ENCODE assay signal across 8 cellular contexts in the genomic region with DNA sequence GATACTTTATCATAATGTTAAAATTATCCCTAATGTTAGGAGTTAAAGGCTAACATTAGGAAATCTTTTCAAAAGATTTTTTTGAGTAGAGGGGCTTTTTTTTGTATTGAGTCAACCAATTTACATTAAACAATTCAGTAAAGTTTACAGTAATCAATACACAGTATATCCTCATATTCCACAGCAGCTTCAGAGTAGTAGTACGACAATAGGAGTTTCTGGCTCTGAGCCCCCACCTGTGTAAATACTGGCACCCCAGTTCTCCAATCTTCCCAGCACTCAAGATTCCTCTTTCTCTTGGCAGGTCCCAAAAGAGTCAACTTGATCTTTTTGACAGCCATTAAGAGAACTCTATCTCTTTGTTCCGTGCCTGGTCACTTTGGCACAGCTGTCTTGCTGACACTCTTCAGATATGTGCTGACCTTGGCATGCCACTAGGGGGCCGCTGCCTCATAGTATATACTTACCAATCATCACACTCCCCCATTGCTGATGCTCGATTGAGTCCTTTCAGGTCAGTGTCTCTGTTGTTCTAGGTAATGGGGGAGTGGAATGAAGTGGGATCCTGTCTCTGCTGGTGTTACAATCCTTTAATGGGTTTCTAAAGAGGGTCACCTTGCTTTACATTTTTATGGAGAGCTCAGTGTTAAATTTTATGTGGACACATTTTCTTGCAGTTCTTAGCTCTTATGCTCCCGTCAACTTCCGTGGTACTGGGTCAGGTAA. TPM values are rescaled to one million over a fixed set of nuclear protein-coding genes. Genes with fewer than 3 reads are reported as not detected.
DNase-seq lines count a peak whose midpoint lies in the region; ATAC-seq and TF ChIP-seq lines count a peak whose summit lies in the region.

No MANE protein-coding gene starts in this region.

- H4K20me1 ChIP-seq in HCT116 (ENCODE audit: insufficient read depth): no peaks in the 10 kb centered on the region
- no peaks in the 10 kb centered on the region for H4K20me1 ChIP-seq in MM.1S (ENCODE audit: insufficient read depth, low read length)

- TF ChIP-seq RAD21 in HCT116 (IDR thresholded peaks at IDR 0.05; ENCODE audit: low read depth): peak; percentile 75

- H2AFZ ChIP-seq in HCT116 (ENCODE audit: low read depth, low read length, poor library complexity, severe bottlenecking) (peak overlapping the region; percentile 39), MM.1S (ENCODE audit: low read length) (peak overlapping the region; percentile 20; the same call in 1 of the 2 replicates)

- H3K9me3 ChIP-seq in HCT116 (ENCODE audit: control insufficient read depth in 1 of 2, insufficient read depth in 1 of 2, low read depth in 1 of 2, low read length in 2 of 2): no peaks in the 10 kb centered on the region
- H3K9me3 ChIP-seq in MM.1S (replicated peaks; ENCODE audit: insufficient read depth, low read length): no peaks in the 10 kb centered on the region
- no peaks in the 10 kb centered on the region for H3K9me3 ChIP-seq in left ventricle myocardium inferior (replicated peaks)

- RAD21 ChIA-PET in HCT116 (lab: Charles Lee; ENCODE audit: low non-redundant PET in 1 of 2, low total read pairs in 2 of 2, uncharacterized antibody in 2 of 2, unreplicated experiment in 2 of 2): interaction anchor here (1.0 to 1.5 kb wide), 3 partner anchors 107 to 108 kb away, joined by 3 to 10 read pairs (median 8); no protein-coding TSS in a partner anchor

- no peak for TF ChIP-seq POLR2A in HCT116 (IDR thresholded peaks at IDR 0.05; ENCODE audit: borderline replicate concordance, extremely low read depth, insufficient read depth, insufficient read length)

- H3K4me2 ChIP-seq in HCT116 (ENCODE audit: low read length) (peak overlapping the region; percentile 34; the same call in 1 of the 2 replicates), MM.1S (ENCODE audit: low read depth, low read length) (no peak overlapping the region)

- intact Hi-C loops in HCT116 (cut with micrococcal nuclease) (loop anchor here (2.0 kb wide), 1 partner anchor 108 kb away; no protein-coding TSS in a partner anchor), left ventricle myocardium inferior (cut with micrococcal nuclease) (loop anchor here (5.0 kb wide), 1 partner anchor 107 kb away; no protein-coding TSS in a partner anchor)

- POLR2A ChIA-PET in HCT116 (lab: Charles Lee): interaction anchor here (0.8 kb wide), 1 partner anchor 12 kb away, joined by 3 read pairs; no protein-coding TSS in a partner anchor

- H3K4me3 ChIP-seq in GM12865 (ENCODE audit: low read depth, low read length) (no peak overlapping the region), HCT116 (replicated peaks in 1 of 2; ENCODE audit: low read depth in 1 of 2, low read length in 2 of 2) (no peak overlapping the region), MM.1S (ENCODE audit: low read length) (no peak overlapping the region), left ventricle myocardium inferior (no peak overlapping the region), retinal pigment epithelial cell (ENCODE audit: low read length) (no peak overlapping the region)

- H3K4me1 ChIP-seq in HCT116 (ENCODE audit: control insufficient read depth in 1 of 2, insufficient read depth in 2 of 2, low read length in 2 of 2): peaks cover 0 to 11% of the 10 kb centered on the region in 2 experiments; a peak in 1 of 4 replicates
- peaks cover 3% of the 10 kb centered on the region for H3K4me1 ChIP-seq in MM.1S (ENCODE audit: low read length)
- H3K4me1 ChIP-seq in left ventricle myocardium inferior: peaks cover 23% of the 10 kb centered on the region

- TF ChIP-seq CTCF in GM12865 (IDR thresholded peaks at IDR 0.05; ENCODE audit: insufficient read depth, low read depth, low read length, missing control alignments) (peak; percentile 92), HCT116 (IDR thresholded peaks at IDR 0.05 in 2 of 3, conservative IDR thresholded peaks at IDR 0.05 in 1 of 3; ENCODE audit: borderline replicate concordance in 1 of 3, insufficient read depth in 1 of 3, low read depth in 2 of 3, low read length in 2 of 3) (peak; percentile 61 to 92 (median 90)), MM.1S (IDR thresholded peaks at IDR 0.05; ENCODE audit: low read length) (peak; percentile 93), left ventricle myocardium inferior (IDR thresholded peaks at IDR 0.05; ENCODE audit: borderline replicate concordance) (peak; percentile 92), retinal pigment epithelial cell (conservative IDR thresholded peaks at IDR 0.05; ENCODE audit: low read depth, low read length) (peak; percentile 95)

- no peaks in the 10 kb centered on the region for H3K79me2 ChIP-seq in HCT116 (ENCODE audit: insufficient read depth, low read length)
- no peaks in the 10 kb centered on the region for H3K79me2 ChIP-seq in MM.1S (ENCODE audit: low read length)

- DNase-seq in GM12865 (ENCODE audit: low read depth) (peak; percentile 81), HCT116 (ENCODE audit: low read depth, low spot score) (peak; percentile 49), MM.1S (peak; percentile 79), SKM-1 treated with dmso at 0.1 percent for 144 hours (lab: John Stamatoyannopoulos, UW; ENCODE audit: unreplicated experiment) (peak; percentile 53), left ventricle myocardium inferior (peak; percentile 78), retinal pigment epithelial cell (ENCODE audit: low read depth) (no peak), T1000 (lab: John Stamatoyannopoulos, UW) (no peak)
- peak; percentile 35 for DNase-seq in activated naive CD8-positive, alpha-beta T cell treated with anti-CD3 and anti-CD28 coated beads, Interleukin-2, amount 50 U/mL, for 16 hours (ENCODE audit: low read depth, low spot score)

- H3K27me3 ChIP-seq in HCT116 (ENCODE audit: insufficient read depth, low read length) (no peaks in the 10 kb centered on the region), MM.1S (replicated peaks; ENCODE audit: insufficient read depth, low read length) (no peaks in the 10 kb centered on the region), left ventricle myocardium inferior (ENCODE audit: low read depth) (no peaks in the 10 kb centered on the region)

- BruUV-seq in HCT116 (replicated peaks; lab: Mats Ljungman, UMichigan): no TSS peak

- no peaks in the 10 kb centered on the region for H3F3A ChIP-seq in MM.1S (ENCODE audit: insufficient read depth, low read length)

- peak; percentile 100 for ATAC-seq in HCT116

- H3K27ac ChIP-seq in HCT116 (ENCODE audit: low read depth, low read length): no peak overlapping the region
- H3K27ac ChIP-seq in MM.1S (ENCODE audit: low read length): no peak overlapping the region
- no peak overlapping the region for H3K27ac ChIP-seq in left ventricle myocardium inferior (replicated peaks)

- CTCF ChIA-PET in HCT116 (lab: Charles Lee): interaction anchor here (0.7 to 2.2 kb wide), 13 partner anchors 9 to 108 kb away, joined by 3 to 38 read pairs (median 4); a partner anchor contains a TSS

- H3K9me2 ChIP-seq in HCT116 (ENCODE audit: insufficient read depth) (no peaks in the 10 kb centered on the region), MM.1S (replicated peaks; ENCODE audit: insufficient read depth, low read length) (no peaks in the 10 kb centered on the region)

- H3K36me3 ChIP-seq in HCT116 (ENCODE audit: control insufficient read depth in 1 of 2, insufficient read depth in 2 of 2, low read length in 2 of 2) (no peaks in the 10 kb centered on the region), MM.1S (replicated peaks; ENCODE audit: insufficient read depth, low read length) (no peaks in the 10 kb centered on the region), left ventricle myocardium inferior (no peaks in the 10 kb centered on the region)

- H3K9ac ChIP-seq in HCT116 (ENCODE audit: low read length) (no peak overlapping the region), MM.1S (ENCODE audit: low read length) (no peak overlapping the region)

TF ChIP-seq in HCT116, 20 proteins besides CTCF, POLR2A, EP300 and RAD21:
- TF ChIP-seq SRF (IDR thresholded peaks at IDR 0.05; ENCODE audit: low read depth): no peak
- TF ChIP-seq SIN3A (IDR thresholded peaks at IDR 0.05; ENCODE audit: low read depth): no peak
- no peak for TF ChIP-seq CEBPB (IDR thresholded peaks at IDR 0.05; ENCODE audit: low read depth)
- no peak for TF ChIP-seq ZNF274 (IDR thresholded peaks at IDR 0.05; ENCODE audit: low read depth, low read length)
- 0 out of 2 replicates have a peak, but pooled peaks have one; percentile 45 for TF ChIP-seq CBX3 (IDR thresholded peaks at IDR 0.05; ENCODE audit: low read depth)
- TF ChIP-seq JUND (IDR thresholded peaks at IDR 0.05): no peak
TF ChIP-seq in HCT116: peak in this region for 1.

RNA-seq across cellular contexts. Expression of a gene that starts 19.5 kb away (rescaled TPM):
- total RNA-seq in HCT116 (2021; ENCODE audit: unreplicated experiment) (208 TPM), left ventricle myocardium inferior (344 TPM)
- polyA plus RNA-seq in HCT116 (2012): 200 and 234 TPM in 2 replicates

Comparison
In these comparisons a context has a peak if more than half of its experiments do, and no peak if none do; other contexts are left out.
1. DNase-seq: peak in GM12865 (single experiment), HCT116 (single experiment), MM.1S (single experiment), SKM-1 treated with dmso at 0.1 percent for 144 hours (single experiment), activated naive CD8-positive, alpha-beta T cell treated with anti-CD3 and anti-CD28 coated beads, Interleukin-2, amount 50 U/mL, for 16 hours (single experiment) and left ventricle myocardium inferior (single experiment); none in retinal pigment epithelial cell (single experiment) and T1000 (single experiment).
2. Peak in every context shown above with its lines, with median percentiles within 50 percentile points of each other: CTCF ChIP-seq.